ENCODE assay signal across 7 cellular contexts in genomic region chr20:56014998-56015397, GRCh38. TPM values are rescaled to one million over a fixed set of nuclear protein-coding genes. Genes with fewer than 3 reads are reported as not detected.
"Had no signal": no experiment of that assay in that cellular context is flagged by ENCODE, and none has a peak within 500 bp of the region (broad histone marks: within the 10 kb centered on the region; RNA-seq: fewer than 3 reads in every experiment).

No MANE protein-coding gene starts in this region.

- H3K4me3 ChIP-seq: K562 had no signal

- FAIRE-seq: HepG2, K562 had no signal

- DNase-seq: IMR-90, KBM-7 had no signal

- H3K27ac ChIP-seq: HL-60 had no signal

RNA-seq across cellular contexts. Expression of gene CBLN4, which starts 9.7 kb away (rescaled TPM):
- total RNA-seq: HepG2, HT-29, HT1080, IMR-90, K562 had no signal
